ENCODE assay signal across 17 cellular contexts in the genomic region with DNA sequence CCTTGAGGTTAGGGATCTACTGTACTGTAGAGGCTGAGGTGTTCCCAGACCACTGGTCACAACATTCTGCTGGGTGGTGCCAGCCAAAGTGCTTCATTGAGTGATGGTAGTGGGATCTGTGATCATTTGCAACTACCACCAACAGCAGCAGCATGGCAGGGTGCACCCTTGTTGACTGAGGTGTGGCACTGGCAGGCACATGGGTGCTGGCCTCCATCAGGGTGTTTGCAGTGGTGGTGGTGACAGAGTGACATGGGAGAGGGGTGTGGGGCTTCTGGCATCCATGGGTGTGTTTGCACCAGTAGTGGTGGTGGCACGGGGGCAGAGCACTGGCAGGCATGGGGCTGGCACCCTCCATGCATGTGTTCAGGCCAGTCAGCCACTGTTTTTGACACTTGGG.
DNase-seq lines count a peak whose midpoint lies in the region; ATAC-seq, FAIRE-seq and TF ChIP-seq lines count a peak whose summit lies in the region.
"Had no signal": no experiment of that assay in that cellular context is flagged by ENCODE, and none has a peak within 500 bp of the region (broad histone marks: within the 10 kb centered on the region; RNA-seq: fewer than 3 reads in every experiment).

No MANE protein-coding gene starts in this region.

- H4K20me1 ChIP-seq in IMR-90 (ENCODE audit: insufficient read depth, low read length) = no peaks in the 10 kb centered on the region

- H3K79me1 ChIP-seq in IMR-90 (ENCODE audit: low read depth in 1 of 2, low read length in 2 of 2) = no peaks in the 10 kb centered on the region

- H4K91ac ChIP-seq in IMR-90 (ENCODE audit: insufficient read depth, low read depth, low read length) = no peak overlapping the region

- H3K23ac ChIP-seq in IMR-90 (ENCODE audit: low read depth, low read length) = no peak overlapping the region

- no peak overlapping the region for H4K8ac ChIP-seq in IMR-90 (ENCODE audit: low read depth in 2 of 2, low read length in 2 of 2)

- ATAC-seq in IMR-90 (ENCODE audit: low read depth) (no peak), HG02759 (IDR thresholded peaks at IDR 0.05; ENCODE audit: unreplicated experiment) (no peak), HG03565 (IDR thresholded peaks at IDR 0.05; ENCODE audit: unreplicated experiment) (no peak)

- intact Hi-C loops in IMR-90 (cut with micrococcal nuclease) (no loop called here), kidney (cut with DNase I) (no loop called here), spleen (cut with DNase I; ENCODE audit: low total_unique reads) (no loop called here)

- H2AFZ ChIP-seq in IMR-90 (replicated peaks; ENCODE audit: low read length, poor library complexity) = peak overlapping the region; percentile 18

- no peaks in the 10 kb centered on the region; the same call in 1 of the 2 replicates for H3K9me3 ChIP-seq in IMR-90 (ENCODE audit: control insufficient read depth, insufficient read depth, low read length)
- no peaks in the 10 kb centered on the region for H3K9me3 ChIP-seq in kidney (ENCODE audit: control insufficient read depth in 1 of 2, low read length in 2 of 2)
- H3K9me3 ChIP-seq in spleen = peaks cover 0 to 7% (median 0%) of the 10 kb centered on the region in 8 donors

- DNase-seq in IMR-90 (no peak), kidney (peak; percentile 50), spleen (peak; percentile 64), urothelium cell line (ENCODE audit: low spot score) (no peak)
- no peak for DNase-seq in stimulated activated CD4-positive, alpha-beta T cell treated with anti-CD3 and anti-CD28 coated beads, Interleukin-4, amount 100 ng/mL, for 24 hours
- DNase-seq: C1 segment of cervical spinal cord; CD4-positive, alpha-beta memory T cell; COR-L47; DMS153; DND-41; GOT3; H7; HCEC 1CT had no signal

- no peak for TF ChIP-seq RAD21 in IMR-90 (IDR thresholded peaks at IDR 0.05; ENCODE audit: low read length)

- H3K27me3 ChIP-seq in IMR-90 (ENCODE audit: control insufficient read depth, insufficient read depth, low read length) (no peaks in the 10 kb centered on the region), spleen (replicated peaks in 1 of 7) (no peaks in the 10 kb centered on the region)

- TF ChIP-seq CTCF in IMR-90 (conservative IDR thresholded peaks at IDR 0.05; ENCODE audit: low read depth, low read length) (no peak), kidney (IDR thresholded peaks at IDR 0.05; ENCODE audit: borderline replicate concordance, extremely low read depth, insufficient read depth) (no peak), spleen (IDR thresholded peaks at IDR 0.05 in 8 of 11, conservative IDR thresholded peaks at IDR 0.05 in 3 of 11) (no peak)

- BruUV-seq in IMR-90 (replicated peaks; lab: Mats Ljungman, UMichigan) = no TSS peak

- H3K18ac ChIP-seq in IMR-90 (ENCODE audit: low read depth, low read length) = no peak overlapping the region

- H3K9me1 ChIP-seq in IMR-90 (ENCODE audit: insufficient read depth, low read length) = peaks cover 4% of the 10 kb centered on the region; the same call in 1 of the 2 replicates

- H2BK20ac ChIP-seq in IMR-90 (ENCODE audit: low read depth, low read length) = no peak overlapping the region

- FAIRE-seq in kidney (lab: Jason Lieb, UNC) (no peak), urothelium cell line (lab: Jason Lieb, UNC) (peak; percentile 17)
- FAIRE-seq: G401.6, GM12892 had no signal

- H4K5ac ChIP-seq in IMR-90 (ENCODE audit: low read depth, low read length) = no peak overlapping the region

- no peaks in the 10 kb centered on the region for H3K4me1 ChIP-seq in IMR-90 (ENCODE audit: control insufficient read depth, insufficient read depth, low read length)
- no peaks in the 10 kb centered on the region for H3K4me1 ChIP-seq in kidney (ENCODE audit: control insufficient read depth in 1 of 2, insufficient read depth in 1 of 2, low read depth in 1 of 2, low read length in 2 of 2)
- H3K4me1 ChIP-seq in spleen = no peaks in the 10 kb centered on the region

- H3K4me2 ChIP-seq in IMR-90 (ENCODE audit: low read depth, low read length) = no peak overlapping the region

- in situ Hi-C loops in IMR-90 (cut with MboI; ENCODE audit: low sequenced_read_pairs) = no loop called here

- CTCF ChIA-PET in IMR-90 (lab: Yijun Ruan, JAX) = no interaction called here

- H3K27ac ChIP-seq in IMR-90 (ENCODE audit: insufficient read depth, low read length) = no peak overlapping the region
- H3K27ac ChIP-seq in kidney (ENCODE audit: low read depth in 2 of 2, low read length in 2 of 2) = no peak overlapping the region
- H3K27ac ChIP-seq in spleen = no peak overlapping the region

- no peak for TF ChIP-seq POLR2A in IMR-90 (IDR thresholded peaks at IDR 0.05; ENCODE audit: low read depth, low read length)
- TF ChIP-seq POLR2A in spleen (IDR thresholded peaks at IDR 0.05) = no peak

- dilution Hi-C loops in IMR-90 (cut with HindIII; ENCODE audit: low sequenced_read_pairs, unreplicated experiment) = no loop called here

- H3K9ac ChIP-seq in IMR-90 (ENCODE audit: low read depth, low read length) (no peak overlapping the region), kidney (ENCODE audit: low read length in 2 of 2) (no peak overlapping the region)

- no peak overlapping the region for H2BK15ac ChIP-seq in IMR-90 (ENCODE audit: low read depth, low read length)

- H2BK5ac ChIP-seq in IMR-90 (ENCODE audit: low read depth, low read length, poor library complexity, severe bottlenecking) = no peak overlapping the region

- no peak overlapping the region for H3K4ac ChIP-seq in IMR-90 (ENCODE audit: low read depth, low read length)

- H2AK5ac ChIP-seq in IMR-90 (ENCODE audit: low read depth, low read length) = no peak overlapping the region

- no peak overlapping the region for H3K14ac ChIP-seq in IMR-90 (replicated peaks; ENCODE audit: low read depth, low read length)

- H3K56ac ChIP-seq in IMR-90 (ENCODE audit: extremely low read depth, insufficient read depth, low read length) = no peak overlapping the region

- H2BK120ac ChIP-seq in IMR-90 (ENCODE audit: low read depth, low read length) = no peak overlapping the region

- POLR2A ChIA-PET in IMR-90 (lab: Charles Lee; ENCODE audit: unreplicated experiment) = no interaction called here

- no peaks in the 10 kb centered on the region for H3K36me3 ChIP-seq in IMR-90 (ENCODE audit: control insufficient read depth, insufficient read depth, low read length)
- no peaks in the 10 kb centered on the region for H3K36me3 ChIP-seq in kidney (ENCODE audit: control insufficient read depth in 1 of 2, insufficient read depth in 2 of 2, low read length in 2 of 2)
- no peaks in the 10 kb centered on the region for H3K36me3 ChIP-seq in spleen

- H2AK9ac ChIP-seq in IMR-90 (replicated peaks; ENCODE audit: low read depth, low read length, poor library complexity) = no peak overlapping the region

- H3K4me3 ChIP-seq in IMR-90 (ENCODE audit: insufficient read depth, low read depth, low read length) = no peak overlapping the region
- H3K4me3 ChIP-seq in kidney (ENCODE audit: low read length in 2 of 2) = no peak overlapping the region
- no peak overlapping the region for H3K4me3 ChIP-seq in spleen

- WGBS in IMR-90 (ENCODE audit: extremely low coverage in 2 of 2, insufficient read length in 1 of 2), 2 experiments = no CpG with 5 or more reads among the region's 1 CpG
- WGBS in spleen, 5 donors = 67 to 100% (median 89%) methylated on average over 1 of the region's 1 CpG

TF ChIP-seq in IMR-90, 13 proteins besides CTCF, POLR2A, EP300 and RAD21:
- TF ChIP-seq NFE2L2 (IDR thresholded peaks at IDR 0.05; ENCODE audit: low read depth, low read length) = no peak
- TF ChIP-seq CEBPB (IDR thresholded peaks at IDR 0.05; ENCODE audit: low read depth, low read length) = no peak
- TF ChIP-seq MAFK (IDR thresholded peaks at IDR 0.05; ENCODE audit: low read depth, low read length) = no peak
- TF ChIP-seq MXI1 (IDR thresholded peaks at IDR 0.05; ENCODE audit: borderline replicate concordance, low read depth, low read length) = no peak
- TF ChIP-seq, protein P1, sequence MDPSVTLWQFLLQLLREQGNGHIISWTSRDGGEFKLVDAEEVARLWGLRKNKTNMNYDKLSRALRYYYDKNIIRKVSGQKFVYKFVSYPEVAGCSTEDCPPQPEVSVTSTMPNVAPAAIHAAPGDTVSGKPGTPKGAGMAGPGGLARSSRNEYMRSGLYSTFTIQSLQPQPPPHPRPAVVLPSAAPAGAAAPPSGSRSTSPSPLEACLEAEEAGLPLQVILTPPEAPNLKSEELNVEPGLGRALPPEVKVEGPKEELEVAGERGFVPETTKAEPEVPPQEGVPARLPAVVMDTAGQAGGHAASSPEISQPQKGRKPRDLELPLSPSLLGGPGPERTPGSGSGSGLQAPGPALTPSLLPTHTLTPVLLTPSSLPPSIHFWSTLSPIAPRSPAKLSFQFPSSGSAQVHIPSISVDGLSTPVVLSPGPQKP (IDR thresholded peaks at IDR 0.05; ENCODE audit: borderline replicate concordance, low read depth, low read length) = no peak
- TF ChIP-seq RFX5 (IDR thresholded peaks at IDR 0.05; ENCODE audit: low read depth, low read length) = no peak
- TF ChIP-seq RCOR1 (IDR thresholded peaks at IDR 0.05; ENCODE audit: insufficient replicate concordance, low read length) = no peak
- TF ChIP-seq FOS (IDR thresholded peaks at IDR 0.05; ENCODE audit: low read depth, low read length) = no peak
- TF ChIP-seq SMC3 (IDR thresholded peaks at IDR 0.05; ENCODE audit: low read depth, low read length) = no peak
TF ChIP-seq in IMR-90: peak in this region for 0.

Comparison
In these comparisons a context has a peak if more than half of its experiments do, and no peak if none do; other contexts are left out.
1. DNase-seq: peak in kidney (single experiment) and spleen (single experiment); none in IMR-90 (single experiment), urothelium cell line (single experiment) and stimulated activated CD4-positive, alpha-beta T cell treated with anti-CD3 and anti-CD28 coated beads, Interleukin-4, amount 100 ng/mL, for 24 hours (single experiment).